16 cellular contexts compared by ENCODE assay signal in genomic region chr2:76251342-76251741, GRCh38.
A peak's percentile ranks its signal among the peaks of the same experiment; 100 is the strongest.
DNase-seq lines count a peak whose midpoint lies in the region; ATAC-seq, FAIRE-seq and TF ChIP-seq lines count a peak whose summit lies in the region.
"Had no signal": no experiment of that assay in that cellular context is flagged by ENCODE, and none has a peak within 500 bp of the region (broad histone marks: within the 10 kb centered on the region; RNA-seq: fewer than 3 reads in every experiment).

No MANE protein-coding gene starts in this region.

- no peak for FAIRE-seq in kidney (lab: Jason Lieb, UNC)
- FAIRE-seq: A204.1, GM18507, HTR-8/SVneo had no signal

- H3K9ac ChIP-seq in kidney (ENCODE audit: low read length in 2 of 2): no peak overlapping the region

- ATAC-seq in GM21576 (IDR thresholded peaks at IDR 0.05; ENCODE audit: unreplicated experiment): no peak

- in situ Hi-C loops in SK-MEL-5 (cut with HindIII; ENCODE audit: low pct_unique_long_range_greater_than_20kb, low sequenced_read_pairs): no loop called here

- no peaks in the 10 kb centered on the region for H3K4me1 ChIP-seq in kidney (ENCODE audit: control insufficient read depth in 1 of 2, insufficient read depth in 1 of 2, low read depth in 1 of 2, low read length in 2 of 2)

- H3K9me3 ChIP-seq in kidney (ENCODE audit: control insufficient read depth in 1 of 2, low read length in 2 of 2): no peaks in the 10 kb centered on the region

- intact Hi-C loops in kidney (cut with DNase I): no loop called here

- 0 out of 3 replicates have a peak, but pooled peaks have one; percentile 5 for TF ChIP-seq CTCF in GM12872 (IDR thresholded peaks at IDR 0.05; ENCODE audit: insufficient read depth, low read depth, low read length)
- TF ChIP-seq CTCF in kidney (IDR thresholded peaks at IDR 0.05; ENCODE audit: borderline replicate concordance, extremely low read depth, insufficient read depth): peak; percentile 9

- H3K27ac ChIP-seq in kidney (ENCODE audit: low read depth in 2 of 2, low read length in 2 of 2): no peak overlapping the region

- H3K36me3 ChIP-seq in kidney (ENCODE audit: control insufficient read depth in 1 of 2, insufficient read depth in 2 of 2, low read length in 2 of 2): no peaks in the 10 kb centered on the region

- DNase-seq in HT-29 (ENCODE audit: low spot score): peak; percentile 22
- DNase-seq in SK-MEL-5 (ENCODE audit: low read depth, low spot score): peak; percentile 14
- DNase-seq in kidney: no peak
- DNase-seq in activated gamma-delta T cell treated with Interleukin-2 at 50 U/mL for 16 hours: no peak
- DNase-seq in activated effector memory CD4-positive, alpha-beta T cell treated with Interleukin-2 at 50 U/mL for 16 hours: no peak
- DNase-seq: C1 segment of cervical spinal cord; CD4-positive, alpha-beta memory T cell; DND-41; GDM1; GOT3; H9 had no signal

- no peak overlapping the region for H3K4me3 ChIP-seq in kidney (ENCODE audit: low read length in 2 of 2)

Comparison
In these comparisons a context has a peak if more than half of its experiments do, and no peak if none do; other contexts are left out.
1. DNase-seq: peak in HT-29 (single experiment) and SK-MEL-5 (single experiment); none in kidney (single experiment), activated gamma-delta T cell treated with Interleukin-2 at 50 U/mL for 16 hours (single experiment) and activated effector memory CD4-positive, alpha-beta T cell treated with Interleukin-2 at 50 U/mL for 16 hours (single experiment).